In the genomic region with DNA sequence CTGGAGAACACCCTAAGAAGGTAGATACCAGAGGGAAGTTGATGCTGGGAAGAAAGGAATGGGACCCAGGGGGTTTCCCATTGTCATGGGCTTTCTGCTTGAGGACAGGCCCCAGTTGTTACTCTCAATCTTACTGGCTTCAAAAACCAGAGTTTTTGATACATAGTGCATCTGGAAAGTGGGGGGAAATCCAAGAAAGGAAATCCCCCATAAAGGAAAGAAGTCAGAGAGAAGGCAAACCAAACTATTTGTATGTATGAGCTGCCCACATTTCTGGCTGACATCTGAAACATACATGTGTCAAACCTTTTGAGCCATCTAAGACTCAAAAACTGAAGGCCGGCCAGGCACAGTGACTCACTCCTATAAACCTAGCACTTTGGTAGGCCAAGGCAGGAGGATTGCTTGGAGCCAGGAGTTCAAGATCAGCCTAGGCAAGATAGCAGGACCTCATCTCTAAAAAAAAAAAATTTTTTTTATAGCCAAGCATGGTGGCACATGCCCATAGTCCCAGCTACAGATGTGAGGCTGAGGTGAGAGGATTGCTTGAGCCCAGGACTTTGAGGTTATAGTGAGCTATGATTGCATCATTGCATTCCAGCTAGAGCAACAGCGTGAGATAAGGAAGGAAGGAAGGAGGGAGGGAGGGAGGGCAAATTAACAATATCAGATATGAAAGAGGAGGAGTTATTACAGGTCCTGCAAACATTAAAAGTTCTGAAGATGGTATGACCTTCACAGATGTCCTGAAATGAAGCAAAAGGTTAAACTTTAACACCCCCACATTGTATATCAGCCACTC, we compare ENCODE assay signal across 8 cellular contexts. TPM values are rescaled to one million over a fixed set of nuclear protein-coding genes. Genes with fewer than 3 reads are reported as not detected.
A peak's percentile ranks its signal among the peaks of the same experiment; 100 is the strongest.
DNase-seq lines count a peak whose midpoint lies in the region; ATAC-seq, FAIRE-seq and TF ChIP-seq lines count a peak whose summit lies in the region.

No MANE protein-coding gene starts in this region.

- peaks cover 0 to 16% (median 0%) of the 10 kb centered on the region in 7 donors for H3K4me1 Mint-ChIP-seq in naive thymus-derived CD4-positive, alpha-beta T cell

- H3K27ac Mint-ChIP-seq in naive thymus-derived CD4-positive, alpha-beta T cell, result peak overlapping the region in 2 of 9 donors; percentile 14 to 56

- H3K36me3 ChIP-seq in K562 (ENCODE audit: control insufficient read depth, insufficient read depth, low read length), result no peaks in the 10 kb centered on the region
- no peaks in the 10 kb centered on the region for H3K36me3 ChIP-seq in naive thymus-derived CD4-positive, alpha-beta T cell (ENCODE audit: control insufficient read depth in 2 of 3, insufficient read depth in 3 of 3, low read length in 3 of 3)

- peak overlapping the region; percentile 68 for H2AFZ ChIP-seq in K562 (ENCODE audit: low read depth, low read length)

- peak; percentile 70 for TF ChIP-seq EP300 in K562 (IDR thresholded peaks at IDR 0.05; ENCODE audit: low read length)

- peak overlapping the region in 1 of 2 experiments; percentile 11; a peak in 2 of 4 replicates for H3K9ac ChIP-seq in K562 (ENCODE audit: insufficient read depth in 1 of 2, low read depth in 2 of 2, low read length in 2 of 2)

- DNase-seq in EH (ENCODE audit: low read depth) (peak; percentile 27), K562 (ENCODE audit: extremely low read depth in 1 of 4, low spot score in 3 of 4) (peak in 1 of 4 experiments; percentile 81), 8988T (no peak), NCI-H748 treated with DMSO at 0.1 percent for 48 hours (lab: John Stamatoyannopoulos, UW) (no peak), DMS53 treated with DMSO at 0.1 percent for 48 hours (lab: John Stamatoyannopoulos, UW; ENCODE audit: unreplicated experiment) (no peak)
- DNase-seq in naive thymus-derived CD4-positive, alpha-beta T cell, result no peak

- peaks cover 0 to 4% (median 0%) of the 10 kb centered on the region in 5 donors for H3K27me3 Mint-ChIP-seq in naive thymus-derived CD4-positive, alpha-beta T cell

- H3K9me1 ChIP-seq in K562 (ENCODE audit: control insufficient read depth, insufficient read depth, low read length), result no peaks in the 10 kb centered on the region

- FAIRE-seq in K562 (lab: Jason Lieb, UNC), result peak; percentile 72

- no peaks in the 10 kb centered on the region for H4K20me1 ChIP-seq in K562 (replicated peaks; ENCODE audit: control insufficient read depth, insufficient read depth, low read length)

- 0 out of 4 replicates have a peak, but pooled peaks of 1 of the 2 experiments have one; percentile 1 for TF ChIP-seq RAD21 in K562 (CRISPR knock-in tag; conservative IDR thresholded peaks at IDR 0.05 in 1 of 2, IDR thresholded peaks at IDR 0.05 in 1 of 2)

- in situ Hi-C loops in K562 (cut with MboI), result no loop called here

- POLR2A ChIA-PET in K562 (lab: Yijun Ruan, JAX), result interaction anchor here (0.8 to 2.3 kb wide), 6 partner anchors 10 to 1338 kb away, joined by 3 to 9 read pairs (median 3); no protein-coding TSS in a partner anchor
- POLR2A ChIA-PET in naive thymus-derived CD4-positive, alpha-beta T cell (lab: Charles Lee), result interaction anchor here (0.5 kb wide), 1 partner anchor 219 kb away, joined by 3 read pairs; no protein-coding TSS in a partner anchor

- no peak overlapping the region for H3K4me3 ChIP-seq in K562
- no peak overlapping the region for H3K4me3 ChIP-seq in naive thymus-derived CD4-positive, alpha-beta T cell (ENCODE audit: low read length)

- peak overlapping the region; percentile 76 for H3K27ac ChIP-seq in K562 (ENCODE audit: extremely low read depth, low read depth, low read length)
- H3K27ac ChIP-seq in naive thymus-derived CD4-positive, alpha-beta T cell (ENCODE audit: low read depth, low read length), result no peak overlapping the region

- no TSS peak for BruUV-seq in K562 (replicated peaks; lab: Mats Ljungman, UMichigan)

- no peak for TF ChIP-seq POLR2A in K562 (conservative IDR thresholded peaks at IDR 0.05)

- H3K4me1 ChIP-seq in K562 (replicated peaks in 1 of 2; ENCODE audit: control insufficient read depth in 2 of 2, insufficient read depth in 2 of 2, low read length in 2 of 2), result peaks cover 12 to 24% of the 10 kb centered on the region in 2 experiments
- no peaks in the 10 kb centered on the region for H3K4me1 ChIP-seq in naive thymus-derived CD4-positive, alpha-beta T cell (ENCODE audit: control insufficient read depth in 2 of 2, insufficient read depth in 2 of 2, low read length in 2 of 2)

- H3K9me3 ChIP-seq in K562 (replicated peaks; ENCODE audit: control insufficient read depth, insufficient read depth, low read depth, low read length), result no peaks in the 10 kb centered on the region
- H3K9me3 ChIP-seq in naive thymus-derived CD4-positive, alpha-beta T cell (ENCODE audit: control insufficient read depth in 2 of 3, low read length in 3 of 3), result no peaks in the 10 kb centered on the region

- peak overlapping the region; percentile 10; the same call in 1 of the 2 replicates for H3K4me2 ChIP-seq in K562 (ENCODE audit: insufficient read depth, low read length)

- no peak for TF ChIP-seq CTCF in K562 (IDR thresholded peaks at IDR 0.05 in 2 of 3, conservative IDR thresholded peaks at IDR 0.05 in 1 of 3; ENCODE audit: insufficient read depth in 2 of 3, low read depth in 1 of 3, low read length in 3 of 3)

- H3K79me2 ChIP-seq in K562 (ENCODE audit: control insufficient read depth, insufficient read depth, low read length), result no peaks in the 10 kb centered on the region

- H3K36me3 Mint-ChIP-seq in naive thymus-derived CD4-positive, alpha-beta T cell, result no peaks in the 10 kb centered on the region

- intact Hi-C loops in K562 (cut with micrococcal nuclease), result loop anchor here (2.0 kb wide), 1 partner anchor 15 kb away; no protein-coding TSS in a partner anchor
- intact Hi-C loops in naive thymus-derived CD4-positive, alpha-beta T cell (cut with micrococcal nuclease), result no loop called here

- ATAC-seq in GM19452 (IDR thresholded peaks at IDR 0.05; ENCODE audit: unreplicated experiment) (peak; percentile 72), HG03439 (IDR thresholded peaks at IDR 0.05; ENCODE audit: unreplicated experiment) (peak; percentile 72), K562 (peak; percentile 77)
- ATAC-seq in naive thymus-derived CD4-positive, alpha-beta T cell, result no peak

- CTCF ChIA-PET in K562 (lab: Yijun Ruan, JAX; ENCODE audit: low intra/inter-chr PET ratio), result no interaction called here
- CTCF ChIA-PET in naive thymus-derived CD4-positive, alpha-beta T cell (lab: Charles Lee), result interaction anchor here (1.2 kb wide), 1 partner anchor 15 kb away, joined by 3 read pairs; no protein-coding TSS in a partner anchor

- peaks cover 0 to 4% (median 0%) of the 10 kb centered on the region in 11 donors for H3K9me3 Mint-ChIP-seq in naive thymus-derived CD4-positive, alpha-beta T cell

- H3K27me3 ChIP-seq in K562 (ENCODE audit: control insufficient read depth in 2 of 2, insufficient read depth in 2 of 2, low read length in 2 of 2), result no peaks in the 10 kb centered on the region
- no peaks in the 10 kb centered on the region for H3K27me3 ChIP-seq in naive thymus-derived CD4-positive, alpha-beta T cell (ENCODE audit: control insufficient read depth in 2 of 2, insufficient read depth in 2 of 2, low read length in 2 of 2)

- no peak overlapping the region for H3K4me3 Mint-ChIP-seq in naive thymus-derived CD4-positive, alpha-beta T cell

- WGBS in K562 (ENCODE audit: insufficient coverage, low coverage, missing lambda C conversion rate), result 4% methylated on average over 2 of the region's 2 CpGs

RNA-seq across cellular contexts. Expression of a gene that starts 6.7 kb away (rescaled TPM):
- total RNA-seq in K562 (2011; cell fraction: chromatin; rRNA removed; ENCODE audit: low replicate concordance), result 181 and 261 TPM in 2 replicates
- 81.2 and 117 TPM in 2 replicates for total RNA-seq in K562 (2011; cell fraction: nucleolus; rRNA removed)
- 236 and 385 TPM in 2 replicates for total RNA-seq in K562 (2011; cell fraction: nucleoplasm; rRNA removed)
- total RNA-seq in K562 (2014; rRNA removed) (105 and 109 TPM in 2 replicates), K562 (2014; rRNA removed; fragmentation: Illumina TruSeq; extraction: Trizol) (197 TPM in 2 replicates), K562 (2015; rRNA removed; fragmentation: Illumina TruSeq; extraction: Trizol) (130 and 143 TPM in 2 replicates), K562 (2021) (137 and 149 TPM in 2 replicates)
- polyA plus RNA-seq in K562 (2011; rRNA removed) (98.9 and 105 TPM in 2 replicates), K562 (2014; fragmentation: Illumina TruSeq; extraction: Trizol) (190 and 215 TPM in 2 replicates), K562 (2014; fragmentation: Nextera tagmentation; extraction: Ambion mirVana) (100 to 1,000 TPM; 432 to 463 TPM), K562 (2014; rRNA removed) (181 and 203 TPM in 2 replicates)
- polyA plus RNA-seq in K562 (2011; cell fraction: cytosol; rRNA removed), result 79.1 and 145 TPM in 2 replicates
- 90.7 and 107 TPM in 2 replicates for polyA plus RNA-seq in K562 (2011; cell fraction: nucleus; rRNA removed)
- 163 and 167 TPM in 2 replicates for polyA plus RNA-seq in K562 (2012)
- 110 and 121 TPM in 2 replicates for polyA minus RNA-seq in K562 (2011; rRNA and poly(A)+ RNA removed)
- 39.2 and 42.5 TPM in 2 replicates for polyA minus RNA-seq in K562 (2011; cell fraction: cytosol; rRNA and poly(A)+ RNA removed)
- 60.6 and 89.1 TPM in 2 replicates for polyA minus RNA-seq in K562 (2011; cell fraction: nucleus; rRNA and poly(A)+ RNA removed)
- total RNA-seq in naive thymus-derived CD4-positive, alpha-beta T cell, result 10 to 100 TPM; 51.3 to 73.3 (median 64.6) TPM
- polyA plus RNA-seq in naive thymus-derived CD4-positive, alpha-beta T cell, result 10 to 100 TPM; 67.1 to 86.6 TPM

RNA-seq across cellular contexts. Expression of a gene that starts 22.5 kb away (rescaled TPM):
- total RNA-seq in K562 (2011; cell fraction: chromatin; rRNA removed; ENCODE audit: low replicate concordance), result 13.8 and 14.5 TPM in 2 replicates
- total RNA-seq in K562 (2011; cell fraction: nucleolus; rRNA removed), result 9.5 and 15.5 TPM in 2 replicates
- total RNA-seq in K562 (2011; cell fraction: nucleoplasm; rRNA removed), result 13.6 and 14.7 TPM in 2 replicates
- total RNA-seq in K562 (2014; rRNA removed), result 48.2 and 59.6 TPM in 2 replicates
- total RNA-seq in K562 (2014; rRNA removed; fragmentation: Illumina TruSeq; extraction: Trizol), result 54.4 and 54.8 TPM in 2 replicates
- 48.3 and 48.5 TPM in 2 replicates for total RNA-seq in K562 (2015; rRNA removed; fragmentation: Illumina TruSeq; extraction: Trizol)
- 50.9 and 56.6 TPM in 2 replicates for total RNA-seq in K562 (2021)
- 52.5 and 61.5 TPM in 2 replicates for polyA plus RNA-seq in K562 (2011; rRNA removed)
- polyA plus RNA-seq in K562 (2011; cell fraction: cytosol; rRNA removed), result 29.0 and 42.5 TPM in 2 replicates
- 11.2 and 19.2 TPM in 2 replicates for polyA plus RNA-seq in K562 (2011; cell fraction: nucleus; rRNA removed)
- polyA plus RNA-seq in K562 (2012), result 79.1 and 113 TPM in 2 replicates
- 64.2 and 69.0 TPM in 2 replicates for polyA plus RNA-seq in K562 (2014; fragmentation: Illumina TruSeq; extraction: Trizol)
- 100 to 1,000 TPM; 125 to 147 TPM for polyA plus RNA-seq in K562 (2014; fragmentation: Nextera tagmentation; extraction: Ambion mirVana)
- 77.7 and 79.7 TPM in 2 replicates for polyA plus RNA-seq in K562 (2014; rRNA removed)
- 36.3 and 37.4 TPM in 2 replicates for polyA minus RNA-seq in K562 (2011; rRNA and poly(A)+ RNA removed)
- 20.9 and 23.4 TPM in 2 replicates for polyA minus RNA-seq in K562 (2011; cell fraction: cytosol; rRNA and poly(A)+ RNA removed)
- polyA minus RNA-seq in K562 (2011; cell fraction: nucleus; rRNA and poly(A)+ RNA removed), result 6.1 and 10.4 TPM in 2 replicates
- total RNA-seq in naive thymus-derived CD4-positive, alpha-beta T cell, result 10 to 100 TPM; 11.2 to 41.2 (median 16.1) TPM
- polyA plus RNA-seq in naive thymus-derived CD4-positive, alpha-beta T cell, result 10 to 100 TPM; 28.2 to 38.7 TPM
